Comparison of ENCODE assay signal across 2 cellular contexts in the genomic region with DNA sequence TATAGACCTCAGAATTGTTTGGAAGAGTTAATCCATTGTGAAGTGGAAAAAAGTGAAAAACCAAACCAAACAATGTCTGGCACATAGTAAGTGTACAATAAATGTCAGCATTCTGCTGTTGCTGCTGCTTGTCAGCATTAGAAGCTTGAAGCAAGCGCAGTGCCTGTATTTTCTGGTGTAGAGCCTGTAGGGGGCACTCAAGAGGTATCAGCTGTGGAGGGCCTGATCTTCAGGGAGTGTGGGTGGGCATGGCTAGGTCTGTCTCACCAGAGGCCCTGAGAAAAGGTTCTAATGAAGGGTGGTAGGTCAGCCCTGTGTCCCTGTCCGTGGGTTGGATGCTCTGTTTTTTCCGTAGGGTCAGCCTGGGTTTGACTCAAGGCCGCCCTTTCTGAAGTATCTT.
TF ChIP-seq lines count a peak whose summit lies in the region.

No MANE protein-coding gene starts in this region.

TF ChIP-seq in A549, 52 proteins besides CTCF, POLR2A, EP300 and RAD21:
- TF ChIP-seq HEYL (CRISPR knock-in tag; IDR thresholded peaks at IDR 0.05) (no peak), FOSL2 (IDR thresholded peaks at IDR 0.05) (no peak), FOSL2 (CRISPR knock-in tag; IDR thresholded peaks at IDR 0.05) (no peak), JUNB (IDR thresholded peaks at IDR 0.05) (no peak), FOXS1 (CRISPR knock-in tag; IDR thresholded peaks at IDR 0.05) (no peak), HOXA7 (CRISPR knock-in tag; IDR thresholded peaks at IDR 0.05) (no peak), NR3C1 (IDR thresholded peaks at IDR 0.05) (no peak), RFX5 (IDR thresholded peaks at IDR 0.05) (no peak)
- TF ChIP-seq, protein P1, sequence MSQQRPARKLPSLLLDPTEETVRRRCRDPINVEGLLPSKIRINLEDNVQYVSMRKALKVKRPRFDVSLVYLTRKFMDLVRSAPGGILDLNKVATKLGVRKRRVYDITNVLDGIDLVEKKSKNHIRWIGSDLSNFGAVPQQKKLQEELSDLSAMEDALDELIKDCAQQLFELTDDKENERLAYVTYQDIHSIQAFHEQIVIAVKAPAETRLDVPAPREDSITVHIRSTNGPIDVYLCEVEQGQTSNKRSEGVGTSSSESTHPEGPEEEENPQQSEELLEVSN (IDR thresholded peaks at IDR 0.05; ENCODE audit: borderline replicate concordance, low read depth): no peak
- TF ChIP-seq, protein P2, sequence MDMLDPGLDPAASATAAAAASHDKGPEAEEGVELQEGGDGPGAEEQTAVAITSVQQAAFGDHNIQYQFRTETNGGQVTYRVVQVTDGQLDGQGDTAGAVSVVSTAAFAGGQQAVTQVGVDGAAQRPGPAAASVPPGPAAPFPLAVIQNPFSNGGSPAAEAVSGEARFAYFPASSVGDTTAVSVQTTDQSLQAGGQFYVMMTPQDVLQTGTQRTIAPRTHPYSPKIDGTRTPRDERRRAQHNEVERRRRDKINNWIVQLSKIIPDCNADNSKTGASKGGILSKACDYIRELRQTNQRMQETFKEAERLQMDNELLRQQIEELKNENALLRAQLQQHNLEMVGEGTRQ (IDR thresholded peaks at IDR 0.05): no peak
TF ChIP-seq in A549: peak in this region for 0.

TF ChIP-seq in K562, 482 proteins besides CTCF, POLR2A, EP300 and RAD21:
- TF ChIP-seq ELF2 (CRISPR knock-in tag; IDR thresholded peaks at IDR 0.05) (no peak), NCOA2 (IDR thresholded peaks at IDR 0.05; ENCODE audit: partially characterized antibody in 2 of 2) (no peak), PPARD (CRISPR knock-in tag; IDR thresholded peaks at IDR 0.05) (no peak), ATF7 (IDR thresholded peaks at IDR 0.05) (no peak), POLR2B (IDR thresholded peaks at IDR 0.05; ENCODE audit: low read depth, partially characterized antibody) (no peak), KDM1A (IDR thresholded peaks at IDR 0.05) (no peak), HMG20A (CRISPR knock-in tag; conservative IDR thresholded peaks at IDR 0.05) (no peak), ZNF695 (CRISPR knock-in tag; IDR thresholded peaks at IDR 0.05) (no peak), ZNF316 (IDR thresholded peaks at IDR 0.05) (no peak)
- TF ChIP-seq, protein P3, sequence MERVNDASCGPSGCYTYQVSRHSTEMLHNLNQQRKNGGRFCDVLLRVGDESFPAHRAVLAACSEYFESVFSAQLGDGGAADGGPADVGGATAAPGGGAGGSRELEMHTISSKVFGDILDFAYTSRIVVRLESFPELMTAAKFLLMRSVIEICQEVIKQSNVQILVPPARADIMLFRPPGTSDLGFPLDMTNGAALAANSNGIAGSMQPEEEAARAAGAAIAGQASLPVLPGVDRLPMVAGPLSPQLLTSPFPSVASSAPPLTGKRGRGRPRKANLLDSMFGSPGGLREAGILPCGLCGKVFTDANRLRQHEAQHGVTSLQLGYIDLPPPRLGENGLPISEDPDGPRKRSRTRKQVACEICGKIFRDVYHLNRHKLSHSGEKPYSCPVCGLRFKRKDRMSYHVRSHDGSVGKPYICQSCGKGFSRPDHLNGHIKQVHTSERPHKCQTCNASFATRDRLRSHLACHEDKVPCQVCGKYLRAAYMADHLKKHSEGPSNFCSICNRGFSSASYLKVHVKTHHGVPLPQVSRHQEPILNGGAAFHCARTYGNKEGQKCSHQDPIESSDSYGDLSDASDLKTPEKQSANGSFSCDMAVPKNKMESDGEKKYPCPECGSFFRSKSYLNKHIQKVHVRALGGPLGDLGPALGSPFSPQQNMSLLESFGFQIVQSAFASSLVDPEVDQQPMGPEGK (CRISPR knock-in tag; IDR thresholded peaks at IDR 0.05; ENCODE audit: borderline replicate concordance): no peak
- TF ChIP-seq, protein P4, sequence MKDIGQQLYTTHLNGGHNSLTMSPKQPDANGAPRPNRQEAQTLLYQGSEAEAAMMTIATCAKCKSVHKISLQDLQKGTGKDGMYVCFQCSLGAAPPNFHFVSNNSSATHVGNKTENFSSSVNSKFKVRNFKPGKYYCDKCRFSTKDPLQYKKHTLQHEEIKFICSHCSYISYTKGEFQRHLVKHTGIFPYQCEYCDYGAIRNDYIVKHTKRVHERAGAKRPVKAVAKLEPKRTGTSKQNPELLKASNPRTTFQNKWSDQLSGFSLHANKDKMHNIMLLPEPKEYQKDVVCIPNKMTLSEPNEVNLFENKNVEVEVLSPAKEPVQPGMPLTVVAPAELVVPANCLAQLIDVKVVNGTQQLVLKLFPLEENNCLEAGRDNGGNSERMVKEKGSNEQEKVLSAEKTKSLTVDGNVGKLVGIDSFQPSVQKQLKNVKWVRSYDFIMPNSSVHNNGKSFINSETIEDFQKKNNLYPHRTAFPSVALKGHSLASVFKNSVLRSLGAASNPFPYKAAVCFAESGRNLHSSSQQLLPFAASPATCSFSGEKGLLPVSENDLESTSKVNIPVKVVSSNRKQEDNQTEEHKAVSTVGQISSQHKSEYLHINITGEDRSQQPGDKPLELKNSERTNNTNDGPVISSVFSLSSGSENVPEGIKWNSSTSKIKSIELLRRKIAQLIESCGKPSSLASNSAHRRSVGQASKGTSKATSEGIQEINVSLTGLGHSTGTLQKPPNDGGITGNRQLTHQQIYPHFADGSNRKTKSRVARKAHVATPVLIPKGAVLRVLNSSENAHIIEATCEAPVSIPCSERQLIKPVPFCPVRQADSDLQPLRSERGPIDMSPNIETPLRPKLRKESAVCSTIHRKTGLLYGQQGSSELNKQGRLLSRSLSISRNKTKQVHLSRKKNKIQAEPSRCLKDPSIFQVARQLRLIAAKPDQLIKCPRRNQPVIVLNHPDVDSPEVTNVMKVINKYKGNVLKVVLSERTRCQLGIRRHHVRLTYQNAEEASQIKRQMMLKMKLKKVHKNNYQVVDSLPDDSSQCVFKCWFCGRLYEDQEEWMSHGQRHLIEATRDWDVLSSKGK (CRISPR knock-in tag; IDR thresholded peaks at IDR 0.05): no peak
